In genomic region chr19:5011476-5012238, GRCh38 we compare ENCODE assay signal across 16 cellular contexts.
"Had no signal": no experiment of that assay in that cellular context is flagged by ENCODE, and none has a peak within 500 bp of the region (broad histone marks: within the 10 kb centered on the region; RNA-seq: fewer than 3 reads in every experiment).

No MANE protein-coding gene starts in this region.

- H3K27me3 ChIP-seq: gastroesophageal sphincter, pancreas, upper lobe of left lung had no signal

- H3K4me3 Mint-ChIP-seq: activated naive CD8-positive, alpha-beta T cell treated with anti-CD3 and anti-CD28 coated beads, Interleukin-2, amount 10 ng/mL, durations not matched to agents 7 days and 5 days; stimulated activated naive B cell treated with anti-CD40 and anti-IgM and Interleukin-4, amounts not matched to agents 10 μg/mL and 1 μg/mL and 100 μg/mL, for 72 hours had no signal

- H3K9me3 ChIP-seq: lower lobe of right lung, pancreas, upper lobe of left lung had no signal

- ATAC-seq: activated CD4-positive, CD25-positive, alpha-beta regulatory T cell treated with anti-CD3 and anti-CD28 coated beads, Interleukin-2, amount 50 U/mL, for 24 hours; gastroesophageal sphincter; lower lobe of right lung; pancreas; stimulated activated naive B cell treated with anti-CD40 and anti-IgM and Interleukin-4, amounts not matched to agents 10 μg/mL and 1 μg/mL and 100 μg/mL, for 72 hours had no signal

- H3K4me1 ChIP-seq: lower lobe of right lung, pancreas had no signal

- H3K27ac ChIP-seq: gastroesophageal sphincter, lower lobe of right lung, pancreas, skin epidermis, upper lobe of left lung had no signal

- H3K27me3 Mint-ChIP-seq: activated naive CD8-positive, alpha-beta T cell treated with anti-CD3 and anti-CD28 coated beads, Interleukin-2, amount 10 ng/mL, durations not matched to agents 7 days and 5 days; stimulated activated naive B cell treated with anti-CD40 and anti-IgM and Interleukin-4, amounts not matched to agents 10 μg/mL and 1 μg/mL and 100 μg/mL, for 72 hours had no signal

- DNase-seq: activated CD4-positive, alpha-beta T cell treated with anti-CD3 and anti-CD28 coated beads, Interleukin-2, amount 50 U/mL, for 1 hour; activated CD8-positive, alpha-beta memory T cell treated with anti-CD3 and anti-CD28 coated beads for 24 hours; activated naive CD4-positive, alpha-beta T cell; activated naive CD8-positive, alpha-beta T cell treated with anti-CD3 and anti-CD28 coated beads, Interleukin-2, amount 10 ng/mL, durations not matched to agents 7 days and 5 days; dermis blood vessel endothelial cell; hypothalamus; lower lobe of right lung; pancreas; stimulated activated CD4-positive, alpha-beta T cell treated with anti-CD3 and anti-CD28 coated beads, Interleukin-15, amount 100 ng/mL, for 24 hours; stimulated activated CD4-positive, alpha-beta T cell treated with anti-CD3 and anti-CD28 coated beads, Interleukin-4, amount 100 ng/mL, for 1 hour; stimulated activated naive B cell treated with anti-CD40 and anti-IgM and Interleukin-4, amounts not matched to agents 10 μg/mL and 1 μg/mL and 100 μg/mL, for 72 hours; T-helper 9 cell had no signal

- H3K4me3 ChIP-seq: gastroesophageal sphincter, lower lobe of right lung, pancreas, skin epidermis, upper lobe of left lung had no signal

- H3K27ac Mint-ChIP-seq: activated naive CD8-positive, alpha-beta T cell treated with anti-CD3 and anti-CD28 coated beads, Interleukin-2, amount 10 ng/mL, durations not matched to agents 7 days and 5 days had no signal
